ENCODE assay signal across 8 cellular contexts in genomic region chr2:30232027-30232800, GRCh38. TPM values are rescaled to one million over a fixed set of nuclear protein-coding genes. Genes with fewer than 3 reads are reported as not detected.
A peak's percentile ranks its signal among the peaks of the same experiment; 100 is the strongest.
DNase-seq lines count a peak whose midpoint lies in the region; ATAC-seq and TF ChIP-seq lines count a peak whose summit lies in the region.

No MANE protein-coding gene starts in this region.

- H3K27me3 ChIP-seq in naive thymus-derived CD4-positive, alpha-beta T cell (ENCODE audit: control insufficient read depth in 2 of 2, insufficient read depth in 2 of 2, low read length in 2 of 2), result no peaks in the 10 kb centered on the region
- no peaks in the 10 kb centered on the region for H3K27me3 ChIP-seq in thoracic aorta (replicated peaks; ENCODE audit: insufficient read depth)

- no peak for TF ChIP-seq CTCF in thoracic aorta (IDR thresholded peaks at IDR 0.05)

- peak overlapping the region; percentile 73 for H3K4me3 Mint-ChIP-seq in activated CD8-positive, alpha-beta memory T cell treated with anti-CD3 and anti-CD28 coated beads, Interleukin-2, amount 10 ng/mL, durations not matched to agents 7 days and 5 days
- H3K4me3 Mint-ChIP-seq in naive thymus-derived CD4-positive, alpha-beta T cell, result peak overlapping the region; percentile 87 to 98 (median 94)

- peaks cover 33% of the 10 kb centered on the region for H3K36me3 Mint-ChIP-seq in activated CD8-positive, alpha-beta memory T cell treated with anti-CD3 and anti-CD28 coated beads, Interleukin-2, amount 10 ng/mL, durations not matched to agents 7 days and 5 days
- H3K36me3 Mint-ChIP-seq in naive thymus-derived CD4-positive, alpha-beta T cell, result peaks cover 4 to 38% (median 30%) of the 10 kb centered on the region in 5 donors

- ATAC-seq in HG02642 (IDR thresholded peaks at IDR 0.05; ENCODE audit: poor library complexity, unreplicated experiment) (peak; percentile 41), thoracic aorta (ENCODE audit: insufficient number of reproducible peaks, low FRiP score, low read depth) (no peak), GM18858 (IDR thresholded peaks at IDR 0.05; ENCODE audit: unreplicated experiment) (no peak)
- peak; percentile 56 for ATAC-seq in activated CD8-positive, alpha-beta memory T cell treated with anti-CD3 and anti-CD28 coated beads, Interleukin-2, amount 10 ng/mL, durations not matched to agents 7 days and 5 days
- peak; percentile 65 for ATAC-seq in naive thymus-derived CD4-positive, alpha-beta T cell

- DNase-seq in NCI-H2227 treated with DMSO at 0.1 percent for 48 hours (lab: John Stamatoyannopoulos, UW), result peak; percentile 9
- DNase-seq in activated CD8-positive, alpha-beta memory T cell treated with anti-CD3 and anti-CD28 coated beads, Interleukin-2, amount 10 ng/mL, durations not matched to agents 7 days and 5 days, result peak; percentile 91
- DNase-seq in erythroblast (lab: John Stamatoyannopoulos, UW), result peak; percentile 91 to 92
- DNase-seq in naive thymus-derived CD4-positive, alpha-beta T cell, result peak; percentile 64 to 90 (median 85)
- DNase-seq in thoracic aorta (ENCODE audit: low spot score), result no peak

- intact Hi-C loops in naive thymus-derived CD4-positive, alpha-beta T cell (cut with micrococcal nuclease), result loop anchor here (1.0 to 10.0 kb wide), 8 partner anchors 9 to 473 kb away; partner anchors contain the start of gene LCLAT1 (in 1 of the 2)

- peak overlapping the region; percentile 97 for H3K27ac ChIP-seq in naive thymus-derived CD4-positive, alpha-beta T cell (ENCODE audit: low read depth, low read length)
- H3K27ac ChIP-seq in thoracic aorta, result peak overlapping the region; percentile 92 to 96

- H3K4me1 ChIP-seq in naive thymus-derived CD4-positive, alpha-beta T cell (ENCODE audit: control insufficient read depth in 2 of 2, insufficient read depth in 2 of 2, low read length in 2 of 2), result peaks cover 49 to 54% of the 10 kb centered on the region in 2 donors
- H3K4me1 ChIP-seq in thoracic aorta (ENCODE audit: control insufficient read depth in 1 of 2, low read depth in 2 of 2), result peaks cover 28 to 43% of the 10 kb centered on the region in 2 donors

- CTCF ChIA-PET in activated CD8-positive, alpha-beta memory T cell treated with anti-CD3 and anti-CD28 coated beads, Interleukin-2, amount 10 ng/mL, durations not matched to agents 7 days and 5 days (lab: Charles Lee), result interaction anchor here (1.0 to 3.8 kb wide), 9 partner anchors 8 to 478 kb away, joined by 3 to 23 read pairs (median 6); partner anchors contain the start of genes LCLAT1 and YPEL5
- CTCF ChIA-PET in naive thymus-derived CD4-positive, alpha-beta T cell (lab: Charles Lee), result interaction anchor here (0.6 to 22.8 kb wide), 12 partner anchors 10 to 479 kb away, joined by 3 to 220 read pairs (median 5); no protein-coding TSS in a partner anchor

- peak overlapping the region; percentile 75 for H3K4me3 ChIP-seq in naive thymus-derived CD4-positive, alpha-beta T cell (ENCODE audit: low read length)
- H3K4me3 ChIP-seq in thoracic aorta, result peak overlapping the region; percentile 99

- peak; percentile 21 for TF ChIP-seq POLR2A in GM15510 (IDR thresholded peaks at IDR 0.05; ENCODE audit: borderline replicate concordance, extremely low read depth, insufficient read length)
- no peak for TF ChIP-seq POLR2A in erythroblast (IDR thresholded peaks at IDR 0.05; ENCODE audit: low read length)

- peaks cover 4% of the 10 kb centered on the region for H3K9me3 Mint-ChIP-seq in activated CD8-positive, alpha-beta memory T cell treated with anti-CD3 and anti-CD28 coated beads, Interleukin-2, amount 10 ng/mL, durations not matched to agents 7 days and 5 days (ENCODE audit: low read depth)
- H3K9me3 Mint-ChIP-seq in naive thymus-derived CD4-positive, alpha-beta T cell, result peaks cover 0 to 6% (median 0%) of the 10 kb centered on the region in 11 donors

- H3K4me1 Mint-ChIP-seq in activated CD8-positive, alpha-beta memory T cell treated with anti-CD3 and anti-CD28 coated beads, Interleukin-2, amount 10 ng/mL, durations not matched to agents 7 days and 5 days, result peaks cover 60% of the 10 kb centered on the region
- peaks cover 29 to 66% (median 57%) of the 10 kb centered on the region in 7 donors for H3K4me1 Mint-ChIP-seq in naive thymus-derived CD4-positive, alpha-beta T cell

- peaks cover 12% of the 10 kb centered on the region for H3K27me3 Mint-ChIP-seq in activated CD8-positive, alpha-beta memory T cell treated with anti-CD3 and anti-CD28 coated beads, Interleukin-2, amount 10 ng/mL, durations not matched to agents 7 days and 5 days
- peaks cover 0 to 8% (median 0%) of the 10 kb centered on the region in 5 donors for H3K27me3 Mint-ChIP-seq in naive thymus-derived CD4-positive, alpha-beta T cell

- no peaks in the 10 kb centered on the region for H3K9me3 ChIP-seq in naive thymus-derived CD4-positive, alpha-beta T cell (ENCODE audit: control insufficient read depth in 2 of 3, low read length in 3 of 3)
- H3K9me3 ChIP-seq in thoracic aorta, result no peaks in the 10 kb centered on the region

- H3K27ac Mint-ChIP-seq in activated CD8-positive, alpha-beta memory T cell treated with anti-CD3 and anti-CD28 coated beads, Interleukin-2, amount 10 ng/mL, durations not matched to agents 7 days and 5 days, result peak overlapping the region; percentile 72
- peak overlapping the region; percentile 80 to 100 (median 91) for H3K27ac Mint-ChIP-seq in naive thymus-derived CD4-positive, alpha-beta T cell

- POLR2A ChIA-PET in naive thymus-derived CD4-positive, alpha-beta T cell (lab: Charles Lee), result interaction anchor here (0.6 to 29.5 kb wide), 24 partner anchors 8 to 480 kb away, joined by 3 to 901 read pairs (median 6); partner anchors contain the start of genes LBH, LCLAT1 and YPEL5

- H3K36me3 ChIP-seq in naive thymus-derived CD4-positive, alpha-beta T cell (ENCODE audit: control insufficient read depth in 2 of 3, insufficient read depth in 3 of 3, low read length in 3 of 3), result peaks cover 0 to 45% (median 15%) of the 10 kb centered on the region in 3 experiments
- no peaks in the 10 kb centered on the region for H3K36me3 ChIP-seq in thoracic aorta

RNA-seq across cellular contexts. Expression of gene LBH, which starts 0.9 kb away (rescaled TPM):
- 10 to 100 TPM; 68.5 to 71.5 TPM for total RNA-seq in activated CD8-positive, alpha-beta memory T cell treated with anti-CD3 and anti-CD28 coated beads, Interleukin-2, amount 10 ng/mL, durations not matched to agents 7 days and 5 days
- total RNA-seq in naive thymus-derived CD4-positive, alpha-beta T cell, result 100 to 1,000 TPM; 146 to 517 (median 192) TPM
- polyA plus RNA-seq in naive thymus-derived CD4-positive, alpha-beta T cell, result 100 to 1,000 TPM; 269 to 292 TPM
- 100 to 1,000 TPM; 121 to 210 TPM for total RNA-seq in thoracic aorta

Comparison
In these comparisons a context has a peak if more than half of its experiments do, and no peak if none do; other contexts are left out.
1. ATAC-seq: peak in HG02642 (single experiment), activated CD8-positive, alpha-beta memory T cell treated with anti-CD3 and anti-CD28 coated beads, Interleukin-2, amount 10 ng/mL, durations not matched to agents 7 days and 5 days (single experiment) and naive thymus-derived CD4-positive, alpha-beta T cell (single experiment); none in thoracic aorta (single experiment) and GM18858 (single experiment).